In the genomic region with DNA sequence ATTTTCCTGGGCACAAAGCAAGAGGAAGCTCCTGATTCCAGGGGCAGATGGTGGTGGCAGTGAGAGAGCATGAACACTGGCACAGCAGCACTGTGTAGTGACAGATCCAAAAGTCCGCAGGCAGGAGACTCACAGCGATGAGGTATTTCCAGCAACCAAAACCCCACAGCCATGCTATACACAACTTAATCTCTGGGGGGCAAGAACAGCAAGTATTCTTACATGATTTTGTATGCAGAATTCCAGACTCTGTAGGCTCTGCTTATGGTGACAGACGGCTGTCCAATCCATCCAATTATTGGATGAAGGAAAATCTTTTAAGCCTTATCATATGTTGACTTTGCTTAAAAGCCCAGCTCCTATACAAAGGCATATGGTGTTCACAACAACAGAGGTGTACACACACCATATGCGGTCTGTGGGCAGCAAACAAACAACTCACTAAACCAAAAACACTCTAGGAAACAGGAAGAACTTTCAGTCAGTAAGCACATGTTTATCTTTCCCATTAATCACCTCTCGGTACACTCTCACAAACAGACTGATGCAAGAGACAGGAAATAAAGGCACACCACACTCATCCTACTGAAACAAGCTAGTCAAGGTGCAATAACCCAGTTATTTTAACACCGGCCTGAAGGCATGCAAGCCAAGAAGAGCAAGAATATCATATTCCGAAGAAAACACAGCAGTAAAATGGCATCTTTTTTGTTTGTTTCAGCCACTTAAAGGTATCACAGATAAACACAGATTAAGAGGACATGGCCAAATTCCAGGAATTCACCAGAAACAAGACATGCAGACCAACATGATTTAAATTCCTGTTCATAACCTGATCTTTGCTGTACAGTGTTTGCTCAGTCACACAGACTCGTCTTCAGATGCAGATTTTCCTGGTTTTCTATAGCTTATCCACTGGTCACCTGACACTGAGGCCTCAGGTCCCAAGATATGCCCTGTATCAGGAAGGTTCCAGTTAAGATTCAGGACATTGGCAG, we compare ENCODE assay signal across 1 cellular context.
TF ChIP-seq lines count a peak whose summit lies in the region.

No MANE protein-coding gene starts in this region.

TF ChIP-seq in K562, 482 proteins besides CTCF, POLR2A, EP300 and RAD21 (continued from another document and continues in another):
- TF ChIP-seq, protein P1, sequence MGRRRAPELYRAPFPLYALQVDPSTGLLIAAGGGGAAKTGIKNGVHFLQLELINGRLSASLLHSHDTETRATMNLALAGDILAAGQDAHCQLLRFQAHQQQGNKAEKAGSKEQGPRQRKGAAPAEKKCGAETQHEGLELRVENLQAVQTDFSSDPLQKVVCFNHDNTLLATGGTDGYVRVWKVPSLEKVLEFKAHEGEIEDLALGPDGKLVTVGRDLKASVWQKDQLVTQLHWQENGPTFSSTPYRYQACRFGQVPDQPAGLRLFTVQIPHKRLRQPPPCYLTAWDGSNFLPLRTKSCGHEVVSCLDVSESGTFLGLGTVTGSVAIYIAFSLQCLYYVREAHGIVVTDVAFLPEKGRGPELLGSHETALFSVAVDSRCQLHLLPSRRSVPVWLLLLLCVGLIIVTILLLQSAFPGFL (CRISPR knock-in tag; IDR thresholded peaks at IDR 0.05): no peak
- TF ChIP-seq, protein P2, sequence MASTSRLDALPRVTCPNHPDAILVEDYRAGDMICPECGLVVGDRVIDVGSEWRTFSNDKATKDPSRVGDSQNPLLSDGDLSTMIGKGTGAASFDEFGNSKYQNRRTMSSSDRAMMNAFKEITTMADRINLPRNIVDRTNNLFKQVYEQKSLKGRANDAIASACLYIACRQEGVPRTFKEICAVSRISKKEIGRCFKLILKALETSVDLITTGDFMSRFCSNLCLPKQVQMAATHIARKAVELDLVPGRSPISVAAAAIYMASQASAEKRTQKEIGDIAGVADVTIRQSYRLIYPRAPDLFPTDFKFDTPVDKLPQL (IDR thresholded peaks at IDR 0.05; ENCODE audit: extremely low read depth, insufficient read length): no peak
- TF ChIP-seq PYGO2 (tag; IDR thresholded peaks at IDR 0.05) (peak; percentile 65; the same call in 1 of the 2 replicates), HNRNPH1 (optimal IDR thresholded peaks at IDR 0.05; ENCODE audit: low read depth, low read length) (no peak), PTBP1 (IDR thresholded peaks at IDR 0.05; ENCODE audit: low read depth, low read length) (no peak), SRSF9 (IDR thresholded peaks at IDR 0.05; ENCODE audit: borderline replicate concordance, low read depth, low read length) (no peak), CBX5 (IDR thresholded peaks at IDR 0.05; ENCODE audit: borderline replicate concordance, low read depth) (no peak), SMARCA4 (IDR thresholded peaks at IDR 0.05) (peak; percentile 96), SMARCE1 (IDR thresholded peaks at IDR 0.05) (peak; percentile 94), MTA1 (IDR thresholded peaks at IDR 0.05; ENCODE audit: borderline replicate concordance) (peak; percentile 81), MBD2 (IDR thresholded peaks at IDR 0.05; ENCODE audit: borderline replicate concordance, low read depth) (no peak; the same call in 1 of the 2 replicates), ARNT (IDR thresholded peaks at IDR 0.05) (peak in 1 of 2 experiments; percentile 94; a peak in 3 of 4 replicates), ETV6 (IDR thresholded peaks at IDR 0.05; ENCODE audit: borderline replicate concordance in 1 of 2, low read depth in 2 of 2, low read length in 1 of 2) (no peak; a peak in 1 of 4 replicates), ETV6 (CRISPR knock-in tag; IDR thresholded peaks at IDR 0.05; ENCODE audit: borderline replicate concordance) (no peak), ZNF384 (IDR thresholded peaks at IDR 0.05; ENCODE audit: low read depth, low read length) (no peak), RFX7 (CRISPR knock-in tag; IDR thresholded peaks at IDR 0.05) (no peak), ZNF668 (CRISPR knock-in tag; IDR thresholded peaks at IDR 0.05) (0 out of 2 replicates have a peak, but pooled peaks have one; percentile 61), OTX1 (CRISPR knock-in tag; IDR thresholded peaks at IDR 0.05) (peak; percentile 88), ZNF224 (CRISPR knock-in tag; IDR thresholded peaks at IDR 0.05) (no peak), NCOA2 (IDR thresholded peaks at IDR 0.05; ENCODE audit: partially characterized antibody in 2 of 2) (no peak), RBM39 (optimal IDR thresholded peaks at IDR 0.05; ENCODE audit: low read depth, low read length) (no peak), MEF2A (IDR thresholded peaks at IDR 0.05; ENCODE audit: control insufficient read depth, low read depth, low read length) (no peak), NFE2L1 (tag; IDR thresholded peaks at IDR 0.05; ENCODE audit: borderline replicate concordance, low read depth) (no peak), RAD51 (IDR thresholded peaks at IDR 0.05; ENCODE audit: borderline replicate concordance, low read depth) (no peak), ZNF217 (CRISPR knock-in tag; IDR thresholded peaks at IDR 0.05) (no peak), MCM7 (IDR thresholded peaks at IDR 0.05) (no peak), CSDE1 (IDR thresholded peaks at IDR 0.05) (no peak), KDM5B (IDR thresholded peaks at IDR 0.05; ENCODE audit: insufficient replicate concordance, low read depth, low read length) (peak; percentile 37), MAFF (IDR thresholded peaks at IDR 0.05; ENCODE audit: low read length) (no peak), ARID2 (IDR thresholded peaks at IDR 0.05) (no peak), ZKSCAN3 (CRISPR knock-in tag; IDR thresholded peaks at IDR 0.05) (no peak), SRF (CRISPR knock-in tag; IDR thresholded peaks at IDR 0.05) (peak in 1 of 2 experiments; percentile 60; a peak in 1 of 4 replicates)
- TF ChIP-seq, protein P3, sequence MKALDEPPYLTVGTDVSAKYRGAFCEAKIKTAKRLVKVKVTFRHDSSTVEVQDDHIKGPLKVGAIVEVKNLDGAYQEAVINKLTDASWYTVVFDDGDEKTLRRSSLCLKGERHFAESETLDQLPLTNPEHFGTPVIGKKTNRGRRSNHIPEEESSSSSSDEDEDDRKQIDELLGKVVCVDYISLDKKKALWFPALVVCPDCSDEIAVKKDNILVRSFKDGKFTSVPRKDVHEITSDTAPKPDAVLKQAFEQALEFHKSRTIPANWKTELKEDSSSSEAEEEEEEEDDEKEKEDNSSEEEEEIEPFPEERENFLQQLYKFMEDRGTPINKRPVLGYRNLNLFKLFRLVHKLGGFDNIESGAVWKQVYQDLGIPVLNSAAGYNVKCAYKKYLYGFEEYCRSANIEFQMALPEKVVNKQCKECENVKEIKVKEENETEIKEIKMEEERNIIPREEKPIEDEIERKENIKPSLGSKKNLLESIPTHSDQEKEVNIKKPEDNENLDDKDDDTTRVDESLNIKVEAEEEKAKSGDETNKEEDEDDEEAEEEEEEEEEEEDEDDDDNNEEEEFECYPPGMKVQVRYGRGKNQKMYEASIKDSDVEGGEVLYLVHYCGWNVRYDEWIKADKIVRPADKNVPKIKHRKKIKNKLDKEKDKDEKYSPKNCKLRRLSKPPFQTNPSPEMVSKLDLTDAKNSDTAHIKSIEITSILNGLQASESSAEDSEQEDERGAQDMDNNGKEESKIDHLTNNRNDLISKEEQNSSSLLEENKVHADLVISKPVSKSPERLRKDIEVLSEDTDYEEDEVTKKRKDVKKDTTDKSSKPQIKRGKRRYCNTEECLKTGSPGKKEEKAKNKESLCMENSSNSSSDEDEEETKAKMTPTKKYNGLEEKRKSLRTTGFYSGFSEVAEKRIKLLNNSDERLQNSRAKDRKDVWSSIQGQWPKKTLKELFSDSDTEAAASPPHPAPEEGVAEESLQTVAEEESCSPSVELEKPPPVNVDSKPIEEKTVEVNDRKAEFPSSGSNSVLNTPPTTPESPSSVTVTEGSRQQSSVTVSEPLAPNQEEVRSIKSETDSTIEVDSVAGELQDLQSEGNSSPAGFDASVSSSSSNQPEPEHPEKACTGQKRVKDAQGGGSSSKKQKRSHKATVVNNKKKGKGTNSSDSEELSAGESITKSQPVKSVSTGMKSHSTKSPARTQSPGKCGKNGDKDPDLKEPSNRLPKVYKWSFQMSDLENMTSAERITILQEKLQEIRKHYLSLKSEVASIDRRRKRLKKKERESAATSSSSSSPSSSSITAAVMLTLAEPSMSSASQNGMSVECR (CRISPR knock-in tag; IDR thresholded peaks at IDR 0.05): no peak
- TF ChIP-seq, protein P4, sequence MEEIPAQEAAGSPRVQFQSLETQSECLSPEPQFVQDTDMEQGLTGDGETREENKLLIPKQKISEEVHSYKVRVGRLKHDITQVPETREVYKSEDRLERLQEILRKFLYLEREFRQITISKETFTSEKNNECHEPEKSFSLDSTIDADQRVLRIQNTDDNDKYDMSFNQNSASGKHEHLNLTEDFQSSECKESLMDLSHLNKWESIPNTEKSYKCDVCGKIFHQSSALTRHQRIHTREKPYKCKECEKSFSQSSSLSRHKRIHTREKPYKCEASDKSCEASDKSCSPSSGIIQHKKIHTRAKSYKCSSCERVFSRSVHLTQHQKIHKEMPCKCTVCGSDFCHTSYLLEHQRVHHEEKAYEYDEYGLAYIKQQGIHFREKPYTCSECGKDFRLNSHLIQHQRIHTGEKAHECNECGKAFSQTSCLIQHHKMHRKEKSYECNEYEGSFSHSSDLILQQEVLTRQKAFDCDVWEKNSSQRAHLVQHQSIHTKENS (CRISPR knock-in tag; IDR thresholded peaks at IDR 0.05): no peak
- TF ChIP-seq, protein P5, sequence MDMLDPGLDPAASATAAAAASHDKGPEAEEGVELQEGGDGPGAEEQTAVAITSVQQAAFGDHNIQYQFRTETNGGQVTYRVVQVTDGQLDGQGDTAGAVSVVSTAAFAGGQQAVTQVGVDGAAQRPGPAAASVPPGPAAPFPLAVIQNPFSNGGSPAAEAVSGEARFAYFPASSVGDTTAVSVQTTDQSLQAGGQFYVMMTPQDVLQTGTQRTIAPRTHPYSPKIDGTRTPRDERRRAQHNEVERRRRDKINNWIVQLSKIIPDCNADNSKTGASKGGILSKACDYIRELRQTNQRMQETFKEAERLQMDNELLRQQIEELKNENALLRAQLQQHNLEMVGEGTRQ (CRISPR knock-in tag; IDR thresholded peaks at IDR 0.05): peak; percentile 35
- TF ChIP-seq, protein P6, sequence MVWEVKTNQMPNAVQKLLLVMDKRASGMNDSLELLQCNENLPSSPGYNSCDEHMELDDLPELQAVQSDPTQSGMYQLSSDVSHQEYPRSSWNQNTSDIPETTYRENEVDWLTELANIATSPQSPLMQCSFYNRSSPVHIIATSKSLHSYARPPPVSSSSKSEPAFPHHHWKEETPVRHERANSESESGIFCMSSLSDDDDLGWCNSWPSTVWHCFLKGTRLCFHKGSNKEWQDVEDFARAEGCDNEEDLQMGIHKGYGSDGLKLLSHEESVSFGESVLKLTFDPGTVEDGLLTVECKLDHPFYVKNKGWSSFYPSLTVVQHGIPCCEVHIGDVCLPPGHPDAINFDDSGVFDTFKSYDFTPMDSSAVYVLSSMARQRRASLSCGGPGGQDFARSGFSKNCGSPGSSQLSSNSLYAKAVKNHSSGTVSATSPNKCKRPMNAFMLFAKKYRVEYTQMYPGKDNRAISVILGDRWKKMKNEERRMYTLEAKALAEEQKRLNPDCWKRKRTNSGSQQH (CRISPR knock-in tag; IDR thresholded peaks at IDR 0.05): no peak
- TF ChIP-seq, protein P7, sequence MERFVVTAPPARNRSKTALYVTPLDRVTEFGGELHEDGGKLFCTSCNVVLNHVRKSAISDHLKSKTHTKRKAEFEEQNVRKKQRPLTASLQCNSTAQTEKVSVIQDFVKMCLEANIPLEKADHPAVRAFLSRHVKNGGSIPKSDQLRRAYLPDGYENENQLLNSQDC (CRISPR knock-in tag; IDR thresholded peaks at IDR 0.05): no peak
- TF ChIP-seq, protein P8, sequence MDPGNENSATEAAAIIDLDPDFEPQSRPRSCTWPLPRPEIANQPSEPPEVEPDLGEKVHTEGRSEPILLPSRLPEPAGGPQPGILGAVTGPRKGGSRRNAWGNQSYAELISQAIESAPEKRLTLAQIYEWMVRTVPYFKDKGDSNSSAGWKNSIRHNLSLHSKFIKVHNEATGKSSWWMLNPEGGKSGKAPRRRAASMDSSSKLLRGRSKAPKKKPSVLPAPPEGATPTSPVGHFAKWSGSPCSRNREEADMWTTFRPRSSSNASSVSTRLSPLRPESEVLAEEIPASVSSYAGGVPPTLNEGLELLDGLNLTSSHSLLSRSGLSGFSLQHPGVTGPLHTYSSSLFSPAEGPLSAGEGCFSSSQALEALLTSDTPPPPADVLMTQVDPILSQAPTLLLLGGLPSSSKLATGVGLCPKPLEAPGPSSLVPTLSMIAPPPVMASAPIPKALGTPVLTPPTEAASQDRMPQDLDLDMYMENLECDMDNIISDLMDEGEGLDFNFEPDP (CRISPR knock-in tag; IDR thresholded peaks at IDR 0.05): no peak
- TF ChIP-seq, protein P9, sequence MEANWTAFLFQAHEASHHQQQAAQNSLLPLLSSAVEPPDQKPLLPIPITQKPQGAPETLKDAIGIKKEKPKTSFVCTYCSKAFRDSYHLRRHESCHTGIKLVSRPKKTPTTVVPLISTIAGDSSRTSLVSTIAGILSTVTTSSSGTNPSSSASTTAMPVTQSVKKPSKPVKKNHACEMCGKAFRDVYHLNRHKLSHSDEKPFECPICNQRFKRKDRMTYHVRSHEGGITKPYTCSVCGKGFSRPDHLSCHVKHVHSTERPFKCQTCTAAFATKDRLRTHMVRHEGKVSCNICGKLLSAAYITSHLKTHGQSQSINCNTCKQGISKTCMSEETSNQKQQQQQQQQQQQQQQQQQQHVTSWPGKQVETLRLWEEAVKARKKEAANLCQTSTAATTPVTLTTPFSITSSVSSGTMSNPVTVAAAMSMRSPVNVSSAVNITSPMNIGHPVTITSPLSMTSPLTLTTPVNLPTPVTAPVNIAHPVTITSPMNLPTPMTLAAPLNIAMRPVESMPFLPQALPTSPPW (CRISPR knock-in tag; IDR thresholded peaks at IDR 0.05): no peak
- TF ChIP-seq, protein P10, sequence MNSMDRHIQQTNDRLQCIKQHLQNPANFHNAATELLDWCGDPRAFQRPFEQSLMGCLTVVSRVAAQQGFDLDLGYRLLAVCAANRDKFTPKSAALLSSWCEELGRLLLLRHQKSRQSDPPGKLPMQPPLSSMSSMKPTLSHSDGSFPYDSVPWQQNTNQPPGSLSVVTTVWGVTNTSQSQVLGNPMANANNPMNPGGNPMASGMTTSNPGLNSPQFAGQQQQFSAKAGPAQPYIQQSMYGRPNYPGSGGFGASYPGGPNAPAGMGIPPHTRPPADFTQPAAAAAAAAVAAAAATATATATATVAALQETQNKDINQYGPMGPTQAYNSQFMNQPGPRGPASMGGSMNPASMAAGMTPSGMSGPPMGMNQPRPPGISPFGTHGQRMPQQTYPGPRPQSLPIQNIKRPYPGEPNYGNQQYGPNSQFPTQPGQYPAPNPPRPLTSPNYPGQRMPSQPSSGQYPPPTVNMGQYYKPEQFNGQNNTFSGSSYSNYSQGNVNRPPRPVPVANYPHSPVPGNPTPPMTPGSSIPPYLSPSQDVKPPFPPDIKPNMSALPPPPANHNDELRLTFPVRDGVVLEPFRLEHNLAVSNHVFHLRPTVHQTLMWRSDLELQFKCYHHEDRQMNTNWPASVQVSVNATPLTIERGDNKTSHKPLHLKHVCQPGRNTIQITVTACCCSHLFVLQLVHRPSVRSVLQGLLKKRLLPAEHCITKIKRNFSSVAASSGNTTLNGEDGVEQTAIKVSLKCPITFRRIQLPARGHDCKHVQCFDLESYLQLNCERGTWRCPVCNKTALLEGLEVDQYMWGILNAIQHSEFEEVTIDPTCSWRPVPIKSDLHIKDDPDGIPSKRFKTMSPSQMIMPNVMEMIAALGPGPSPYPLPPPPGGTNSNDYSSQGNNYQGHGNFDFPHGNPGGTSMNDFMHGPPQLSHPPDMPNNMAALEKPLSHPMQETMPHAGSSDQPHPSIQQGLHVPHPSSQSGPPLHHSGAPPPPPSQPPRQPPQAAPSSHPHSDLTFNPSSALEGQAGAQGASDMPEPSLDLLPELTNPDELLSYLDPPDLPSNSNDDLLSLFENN (IDR thresholded peaks at IDR 0.05; ENCODE audit: low read depth in 2 of 2, low read length in 2 of 2): peak in 1 of 2 experiments; percentile 70; a peak in 1 of 4 replicates
